In genomic region chr12:30755395-30755762, GRCh38 we compare ENCODE assay signal across 8 cellular contexts. TPM values are rescaled to one million over a fixed set of nuclear protein-coding genes. Genes with fewer than 3 reads are reported as not detected.
A peak's percentile ranks its signal among the peaks of the same experiment; 100 is the strongest.
DNase-seq lines count a peak whose midpoint lies in the region; ATAC-seq and TF ChIP-seq lines count a peak whose summit lies in the region.

No MANE protein-coding gene starts in this region.

- CTCF ChIA-PET in activated CD4-positive, alpha-beta memory T cell treated with anti-CD3 and anti-CD28 coated beads for 36 hours (lab: Charles Lee): interaction anchor here (0.7 to 1.6 kb wide), 4 partner anchors 48 to 60 kb away, joined by 3 to 11 read pairs (median 3); partner anchors contain the start of gene IPO8

- peaks cover 2% of the 10 kb centered on the region for H4K20me1 ChIP-seq in hepatocyte (ENCODE audit: insufficient read depth, poor library complexity, severe bottlenecking)

- peak overlapping the region; percentile 87 to 92 (median 91) for H3K9ac ChIP-seq in skeletal muscle tissue (ENCODE audit: low read depth in 1 of 3, low read length in 3 of 3)

- H3K9me2 ChIP-seq in hepatocyte (replicated peaks; ENCODE audit: insufficient read depth): no peaks in the 10 kb centered on the region

- in situ Hi-C loops in HAP-1 (cut with MboI; ENCODE audit: low sequenced_read_pairs): no loop called here

- peak overlapping the region; percentile 95 for H3K4me3 Mint-ChIP-seq in activated CD4-positive, alpha-beta memory T cell treated with anti-CD3 and anti-CD28 coated beads for 36 hours

- peaks cover 29% of the 10 kb centered on the region for H3K79me2 ChIP-seq in hepatocyte

- peaks cover 3% of the 10 kb centered on the region for H3K36me3 Mint-ChIP-seq in activated CD4-positive, alpha-beta memory T cell treated with anti-CD3 and anti-CD28 coated beads for 36 hours

- H3K4me3 ChIP-seq in HAP-1 (peak overlapping the region; percentile 63), hepatocyte (peak overlapping the region; percentile 57), skeletal muscle tissue (ENCODE audit: low read length in 3 of 3) (peak overlapping the region; percentile 85 to 97 (median 92))

- H3K9me3 Mint-ChIP-seq in activated CD4-positive, alpha-beta memory T cell treated with anti-CD3 and anti-CD28 coated beads for 36 hours: no peaks in the 10 kb centered on the region

- 18% methylated on average over 7 of the region's 7 CpGs for WGBS in hepatocyte (ENCODE audit: low lambda C conversion rate, missing lambda C conversion rate)

- POLR2A ChIA-PET in activated CD4-positive, alpha-beta memory T cell treated with anti-CD3 and anti-CD28 coated beads for 36 hours (lab: Charles Lee): interaction anchor here (0.6 to 1.2 kb wide), 3 partner anchors 41 to 515 kb away, joined by 3 to 4 read pairs (median 4); partner anchors contain the start of gene IPO8

- H3K9me3 ChIP-seq in HAP-1 (no peaks in the 10 kb centered on the region), hepatocyte (ENCODE audit: low read depth) (no peaks in the 10 kb centered on the region), skeletal muscle tissue (ENCODE audit: control insufficient read depth in 3 of 3, low read length in 3 of 3) (no peaks in the 10 kb centered on the region)

- H3K27me3 Mint-ChIP-seq in activated CD4-positive, alpha-beta memory T cell treated with anti-CD3 and anti-CD28 coated beads for 36 hours: no peaks in the 10 kb centered on the region

- intact Hi-C loops in activated CD4-positive, alpha-beta memory T cell treated with anti-CD3 and anti-CD28 coated beads for 36 hours (cut with micrococcal nuclease): loop anchor here (1.0 to 5.0 kb wide), 6 partner anchors 52 to 1375 kb away; partner anchors contain the start of genes ERGIC2 and SINHCAF

- peaks cover 38% of the 10 kb centered on the region for H3K4me1 Mint-ChIP-seq in activated CD4-positive, alpha-beta memory T cell treated with anti-CD3 and anti-CD28 coated beads for 36 hours (ENCODE audit: low read depth)

- H3K4me1 ChIP-seq in HAP-1 (peaks cover 12% of the 10 kb centered on the region), hepatocyte (ENCODE audit: insufficient read depth) (peaks cover 16% of the 10 kb centered on the region), skeletal muscle tissue (ENCODE audit: control insufficient read depth in 3 of 3, insufficient read depth in 3 of 3, low read length in 3 of 3) (peaks cover 11 to 23% (median 19%) of the 10 kb centered on the region in 3 donors)

- no peaks in the 10 kb centered on the region; the same call in 1 of the 2 replicates for H3K36me3 ChIP-seq in HAP-1 (replicated peaks)
- H3K36me3 ChIP-seq in hepatocyte (replicated peaks; ENCODE audit: insufficient read depth, low read depth): no peaks in the 10 kb centered on the region
- H3K36me3 ChIP-seq in skeletal muscle tissue (ENCODE audit: control insufficient read depth in 3 of 3, insufficient read depth in 3 of 3, low read length in 3 of 3): peaks cover 0 to 2% (median 0%) of the 10 kb centered on the region in 3 donors

- H3K4me2 ChIP-seq in hepatocyte: peak overlapping the region; percentile 80

- peak overlapping the region; percentile 69 for H3K27ac Mint-ChIP-seq in activated CD4-positive, alpha-beta memory T cell treated with anti-CD3 and anti-CD28 coated beads for 36 hours

- ATAC-seq in HG03280 (IDR thresholded peaks at IDR 0.05; ENCODE audit: unreplicated experiment): no peak

- peak overlapping the region; percentile 88 for H3K27ac ChIP-seq in hepatocyte
- peak overlapping the region; percentile 85 for H3K27ac ChIP-seq in skeletal muscle tissue (ENCODE audit: low read depth, low read length)

- no peaks in the 10 kb centered on the region for H3K27me3 ChIP-seq in HAP-1 (ENCODE audit: low read depth)
- no peaks in the 10 kb centered on the region for H3K27me3 ChIP-seq in hepatocyte
- no peaks in the 10 kb centered on the region for H3K27me3 ChIP-seq in skeletal muscle tissue (ENCODE audit: control insufficient read depth in 3 of 3, insufficient read depth in 3 of 3, low read length in 3 of 3)

- DNase-seq in HAP-1 (ENCODE audit: low spot score in 2 of 2) (peak in 1 of 2 experiments; percentile 6), hepatocyte (ENCODE audit: low spot score) (no peak), UCSD-AML1 (lab: John Stamatoyannopoulos, UW; ENCODE audit: unreplicated experiment) (no peak), middle frontal gyrus (ENCODE audit: extremely low spot score, low spot score) (no peak), HuH-7 (ENCODE audit: low spot score) (no peak)
- no peak for DNase-seq in activated CD4-positive, alpha-beta memory T cell treated with anti-CD3 and anti-CD28 coated beads for 36 hours

- peak overlapping the region; percentile 97 for H2AFZ ChIP-seq in hepatocyte

- no peak for TF ChIP-seq CTCF in hepatocyte (IDR thresholded peaks at IDR 0.05; ENCODE audit: poor library complexity)

RNA-seq across cellular contexts. Expression of gene CAPRIN2, which starts 0.6 kb away (rescaled TPM):
- total RNA-seq in activated CD4-positive, alpha-beta memory T cell treated with anti-CD3 and anti-CD28 coated beads for 36 hours: 10 to 100 TPM in 1 of 2 experiments, 1 to 10 TPM in 1; 10.0 to 11.5 TPM
- total RNA-seq in hepatocyte (25.4 and 30.7 TPM in 2 replicates), skeletal muscle tissue (15.7 TPM)
- polyA plus RNA-seq in hepatocyte: 19.0 and 23.0 TPM in 2 replicates

RNA-seq across cellular contexts. Expression of gene IPO8, which starts 59.7 kb away (rescaled TPM):
- 10 to 100 TPM; 39.2 to 41.3 TPM for total RNA-seq in activated CD4-positive, alpha-beta memory T cell treated with anti-CD3 and anti-CD28 coated beads for 36 hours
- total RNA-seq in hepatocyte (26.3 and 31.6 TPM in 2 replicates), skeletal muscle tissue (40.7 TPM)
- polyA plus RNA-seq in hepatocyte: 7.2 and 7.3 TPM in 2 replicates
